ENCODE assay signal across 8 cellular contexts in genomic region chr2:218710687-218711549, GRCh38. TPM values are rescaled to one million over a fixed set of nuclear protein-coding genes. Genes with fewer than 3 reads are reported as not detected.
DNase-seq lines count a peak whose midpoint lies in the region; TF ChIP-seq lines count a peak whose summit lies in the region.

TTLL4 (plus strand) TSS chr2:218710835; CDS start chr2:218737677, 26,842 bp downstream.

- no peaks in the 10 kb centered on the region for H3F3A ChIP-seq in Loucy (ENCODE audit: low read depth)

- H3K4me1 ChIP-seq in ES-I3 (ENCODE audit: insufficient read depth, low read length), result peaks cover 4% of the 10 kb centered on the region; the same call in 1 of the 2 replicates
- peaks cover 30% of the 10 kb centered on the region for H3K4me1 ChIP-seq in Loucy (ENCODE audit: insufficient read depth, low read length, poor library complexity, severe bottlenecking)

- DNase-seq in H7 (peak; percentile 99), fibroblast of pulmonary artery (ENCODE audit: low read depth) (peak; percentile 97)
- DNase-seq in activated T-helper 9 cell treated with anti-CD3 and anti-CD28 coated beads, Interleukin-2, amount 50 U/mL, for 16 hours (ENCODE audit: low read depth), result peak; percentile 97

- peaks cover 35% of the 10 kb centered on the region for H3K79me2 ChIP-seq in Loucy (ENCODE audit: insufficient read depth, low read length)

- TF ChIP-seq CTCF in Loucy (conservative IDR thresholded peaks at IDR 0.05; ENCODE audit: low read length) (peak; percentile 73), fibroblast of pulmonary artery (IDR thresholded peaks at IDR 0.05; ENCODE audit: low read length, missing control alignments) (peak; percentile 46), nephron (IDR thresholded peaks at IDR 0.05; ENCODE audit: unreplicated experiment in 3 of 3) (peak; percentile 85 to 92 (median 86))

- H3K9ac ChIP-seq in ES-I3 (ENCODE audit: low read depth, low read length) (peak within 1 kb of the TSS; percentile 71), Loucy (ENCODE audit: low read depth, low read length, poor library complexity, severe bottlenecking) (peak within 1 kb of the TSS; percentile 71)

- H3K9me3 Mint-ChIP-seq in nephron, result no peaks in the 10 kb centered on the region
- H3K9me3 Mint-ChIP-seq in stimulated activated naive CD8-positive, alpha-beta T cell treated with anti-CD3 and anti-CD28 coated beads, Interleukin-15, Interleukin-2, amounts not matched to agents 100 ng/mL and 50 ng/mL, for 24 hours, result no peaks in the 10 kb centered on the region

- peak; percentile 84 for TF ChIP-seq POLR2A in Raji (IDR thresholded peaks at IDR 0.05; ENCODE audit: insufficient read depth, low read depth, low read length)

- H3K4me2 ChIP-seq in Loucy (ENCODE audit: low read depth, low read length, poor library complexity, severe bottlenecking), result peak within 1 kb of the TSS; percentile 76

- no peaks in the 10 kb centered on the region for H3K27me3 Mint-ChIP-seq in nephron (ENCODE audit: low read depth)
- H3K27me3 Mint-ChIP-seq in stimulated activated naive CD8-positive, alpha-beta T cell treated with anti-CD3 and anti-CD28 coated beads, Interleukin-15, Interleukin-2, amounts not matched to agents 100 ng/mL and 50 ng/mL, for 24 hours, result no peaks in the 10 kb centered on the region

- peaks cover 4% of the 10 kb centered on the region; the same call in 1 of the 2 replicates for H3K36me3 ChIP-seq in ES-I3 (ENCODE audit: insufficient read depth, low read length)
- H3K36me3 ChIP-seq in H7 (replicated peaks; ENCODE audit: control insufficient read depth, insufficient read depth, low read length), result peaks cover 2% of the 10 kb centered on the region
- no peaks in the 10 kb centered on the region for H3K36me3 ChIP-seq in Loucy (ENCODE audit: insufficient read depth, low read length)

- H3K9me2 ChIP-seq in Loucy (replicated peaks; ENCODE audit: low read depth, low read length), result no peaks in the 10 kb centered on the region

- peak within 1 kb of the TSS; percentile 97 to 99 (median 98) for H3K4me3 Mint-ChIP-seq in nephron
- peak within 1 kb of the TSS; percentile 94 for H3K4me3 Mint-ChIP-seq in stimulated activated naive CD8-positive, alpha-beta T cell treated with anti-CD3 and anti-CD28 coated beads, Interleukin-15, Interleukin-2, amounts not matched to agents 100 ng/mL and 50 ng/mL, for 24 hours

- H3K4me1 Mint-ChIP-seq in nephron, result peaks cover 5% of the 10 kb centered on the region
- H3K4me1 Mint-ChIP-seq in stimulated activated naive CD8-positive, alpha-beta T cell treated with anti-CD3 and anti-CD28 coated beads, Interleukin-15, Interleukin-2, amounts not matched to agents 100 ng/mL and 50 ng/mL, for 24 hours (ENCODE audit: low read depth), result peaks cover 21% of the 10 kb centered on the region

- peak within 1 kb of the TSS; percentile 91 for H2AFZ ChIP-seq in Loucy (ENCODE audit: low read length)

- peaks cover 23% of the 10 kb centered on the region for H4K20me1 ChIP-seq in Loucy (ENCODE audit: insufficient read depth, low read length, poor library complexity, severe bottlenecking)

- H3K4me3 ChIP-seq in H7 (ENCODE audit: insufficient read depth, low read depth, low read length), result peak within 1 kb of the TSS; percentile 99
- peak within 1 kb of the TSS; percentile 79 for H3K4me3 ChIP-seq in Loucy (ENCODE audit: low read length, poor library complexity, severe bottlenecking)
- H3K4me3 ChIP-seq in fibroblast of pulmonary artery (replicated peaks; ENCODE audit: low read depth, low read length), result peak within 1 kb of the TSS; percentile 91

- H3K36me3 Mint-ChIP-seq in nephron (ENCODE audit: low read depth), result peaks cover 7% of the 10 kb centered on the region
- peaks cover 7% of the 10 kb centered on the region for H3K36me3 Mint-ChIP-seq in stimulated activated naive CD8-positive, alpha-beta T cell treated with anti-CD3 and anti-CD28 coated beads, Interleukin-15, Interleukin-2, amounts not matched to agents 100 ng/mL and 50 ng/mL, for 24 hours (ENCODE audit: low read depth)

- H3K27ac Mint-ChIP-seq in nephron, result peak within 1 kb of the TSS; percentile 87 to 97 (median 94)
- H3K27ac Mint-ChIP-seq in stimulated activated naive CD8-positive, alpha-beta T cell treated with anti-CD3 and anti-CD28 coated beads, Interleukin-15, Interleukin-2, amounts not matched to agents 100 ng/mL and 50 ng/mL, for 24 hours, result peak within 1 kb of the TSS; percentile 86

- H3K9me3 ChIP-seq in ES-I3 (ENCODE audit: control insufficient read depth, insufficient read depth, low read length), result no peaks in the 10 kb centered on the region
- H3K9me3 ChIP-seq in Loucy (ENCODE audit: insufficient read depth, low read depth, low read length), result no peaks in the 10 kb centered on the region

- H3K27me3 ChIP-seq in H7 (ENCODE audit: control insufficient read depth, insufficient read depth, low read length) (no peaks in the 10 kb centered on the region), Loucy (ENCODE audit: insufficient read depth, low read length, poor library complexity, severe bottlenecking) (no peaks in the 10 kb centered on the region)

RNA-seq across cellular contexts. Expression of gene TTLL4, which starts in this region (rescaled TPM):
- total RNA-seq in H7 (2014; rRNA removed; shearing (Covaris generic)), result 82.1 and 87.6 TPM in 2 replicates

Comparison
In these comparisons a context has a peak if more than half of its experiments do, and no peak if none do; other contexts are left out.
1. Peak in every context shown above with its lines: DNase-seq and H3K4me3 ChIP-seq.